1 cellular context compared by ENCODE assay signal in the genomic region with DNA sequence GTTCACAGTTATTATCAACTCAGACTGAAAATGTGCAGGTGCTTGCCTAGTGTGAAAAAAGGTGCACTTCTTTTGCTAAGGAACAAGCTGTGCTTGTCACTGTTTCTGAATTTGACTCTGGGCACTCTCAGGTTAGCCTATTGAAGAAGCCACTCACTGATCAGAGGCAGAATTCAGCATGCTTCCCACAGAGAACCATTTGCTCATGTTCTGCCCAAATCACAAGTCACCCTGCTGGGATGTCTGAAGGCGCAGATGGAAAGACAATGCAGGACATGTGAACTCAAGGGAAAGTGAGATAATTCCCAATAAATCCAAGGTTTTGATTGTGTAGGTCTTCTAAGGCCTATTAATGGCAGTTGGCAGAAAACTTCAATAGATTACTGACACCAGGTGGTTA.
TF ChIP-seq lines count a peak whose summit lies in the region.

No MANE protein-coding gene starts in this region.

TF ChIP-seq in H1, 55 proteins besides CTCF, POLR2A, EP300 and RAD21 (continued from another document):
- TF ChIP-seq CHD7 (IDR thresholded peaks at IDR 0.05; ENCODE audit: insufficient replicate concordance, low read length), result no peak
- no peak for TF ChIP-seq ZNF274 (IDR thresholded peaks at IDR 0.05; ENCODE audit: borderline replicate concordance, extremely low read depth, low read length)
- TF ChIP-seq SP2 (IDR thresholded peaks at IDR 0.05; ENCODE audit: low read length), result no peak
- TF ChIP-seq JUN (IDR thresholded peaks at IDR 0.05; ENCODE audit: low read depth, low read length), result no peak
- TF ChIP-seq TBP (IDR thresholded peaks at IDR 0.05; ENCODE audit: low read depth, low read length), result no peak
